13 cellular contexts compared by ENCODE assay signal in genomic region chr1:172837816-172838680, GRCh38.
DNase-seq lines count a peak whose midpoint lies in the region; ATAC-seq and TF ChIP-seq lines count a peak whose summit lies in the region.
"Had no signal": no experiment of that assay in that cellular context is flagged by ENCODE, and none has a peak within 500 bp of the region (broad histone marks: within the 10 kb centered on the region; RNA-seq: fewer than 3 reads in every experiment).

No MANE protein-coding gene starts in this region.

- POLR2A ChIA-PET in RWPE1 (lab: Yijun Ruan, JAX; ENCODE audit: low non-redundant PET), result no interaction called here

- no peak overlapping the region for H3K4me3 ChIP-seq in choroid plexus epithelial cell (ENCODE audit: low read depth, low read length)
- H3K4me3 ChIP-seq: left ventricle myocardium inferior, pancreas, tibial nerve had no signal

- no peaks in the 10 kb centered on the region for H3K9me3 Mint-ChIP-seq in stimulated activated memory B cell treated with anti-CD40 and anti-IgM and Interleukin-4, amounts not matched to agents 10 μg/mL and 1 μg/mL and 100 μg/mL, for 72 hours

- CTCF ChIA-PET in RWPE1 (lab: Yijun Ruan, JAX), result no interaction called here

- H3K27ac Mint-ChIP-seq in stimulated activated memory B cell treated with anti-CD40 and anti-IgM and Interleukin-4, amounts not matched to agents 10 μg/mL and 1 μg/mL and 100 μg/mL, for 72 hours, result no peak overlapping the region

- no peak overlapping the region for H3K27ac ChIP-seq in RWPE1
- H3K27ac ChIP-seq: left ventricle myocardium inferior, pancreas, tibial nerve had no signal

- peak; percentile 26 for DNase-seq in activated gamma-delta T cell treated with Interleukin-2 at 50 U/mL for 16 hours
- DNase-seq in activated gamma-delta T cell (lab: John Stamatoyannopoulos, UW), result no peak
- peak; percentile 87 for DNase-seq in RWPE1 (ENCODE audit: low spot score)
- DNase-seq in choroid plexus epithelial cell (ENCODE audit: low read depth), result peak; percentile 32
- DNase-seq in DMS53 treated with DMSO at 0.1 percent for 48 hours (lab: John Stamatoyannopoulos, UW; ENCODE audit: unreplicated experiment), result no peak
- DNase-seq: left ventricle myocardium inferior, NCI-H1436 treated with DMSO at 0.1 percent for 48 hours, OCI-M1, pancreas had no signal

- no peak for TF ChIP-seq CTCF in RWPE1 (conservative IDR thresholded peaks at IDR 0.05; ENCODE audit: low read depth)
- no peak for TF ChIP-seq CTCF in choroid plexus epithelial cell (conservative IDR thresholded peaks at IDR 0.05; ENCODE audit: low read depth, low read length)

- ATAC-seq in stimulated activated memory B cell treated with anti-CD40 and anti-IgM and Interleukin-4, amounts not matched to agents 10 μg/mL and 1 μg/mL and 100 μg/mL, for 72 hours, result peak; percentile 94
- ATAC-seq in HG02970 (IDR thresholded peaks at IDR 0.05; ENCODE audit: low FRiP score, unreplicated experiment), result no peak
- ATAC-seq in HG03139 (IDR thresholded peaks at IDR 0.05; ENCODE audit: unreplicated experiment), result no peak

- peaks cover 9% of the 10 kb centered on the region for H3K27me3 Mint-ChIP-seq in stimulated activated memory B cell treated with anti-CD40 and anti-IgM and Interleukin-4, amounts not matched to agents 10 μg/mL and 1 μg/mL and 100 μg/mL, for 72 hours

- H3K4me3 Mint-ChIP-seq in stimulated activated memory B cell treated with anti-CD40 and anti-IgM and Interleukin-4, amounts not matched to agents 10 μg/mL and 1 μg/mL and 100 μg/mL, for 72 hours, result no peak overlapping the region

- H3K36me3 Mint-ChIP-seq in stimulated activated memory B cell treated with anti-CD40 and anti-IgM and Interleukin-4, amounts not matched to agents 10 μg/mL and 1 μg/mL and 100 μg/mL, for 72 hours, result no peaks in the 10 kb centered on the region

- no peaks in the 10 kb centered on the region for H3K4me1 Mint-ChIP-seq in stimulated activated memory B cell treated with anti-CD40 and anti-IgM and Interleukin-4, amounts not matched to agents 10 μg/mL and 1 μg/mL and 100 μg/mL, for 72 hours

Comparison
In these comparisons a context has a peak if more than half of its experiments do, and no peak if none do; other contexts are left out.
1. DNase-seq: peak in activated gamma-delta T cell treated with Interleukin-2 at 50 U/mL for 16 hours (single experiment), RWPE1 (single experiment) and choroid plexus epithelial cell (single experiment); none in activated gamma-delta T cell (single experiment) and DMS53 treated with DMSO at 0.1 percent for 48 hours (single experiment).